ENCODE assay signal across 22 cellular contexts in genomic region chr4:175542787-175543186, GRCh38.
A peak's percentile ranks its signal among the peaks of the same experiment; 100 is the strongest.
DNase-seq lines count a peak whose midpoint lies in the region; ATAC-seq, FAIRE-seq and TF ChIP-seq lines count a peak whose summit lies in the region.
"Had no signal": no experiment of that assay in that cellular context is flagged by ENCODE, and none has a peak within 500 bp of the region (broad histone marks: within the 10 kb centered on the region; RNA-seq: fewer than 3 reads in every experiment).

No MANE protein-coding gene starts in this region.

- H3K4me1 ChIP-seq in RWPE2 (ENCODE audit: insufficient read depth, poor library complexity, severe bottlenecking) = peaks cover 17% of the 10 kb centered on the region
- H3K4me1 ChIP-seq in effector memory CD4-positive, alpha-beta T cell (ENCODE audit: control insufficient read depth, insufficient read depth, low read length, poor library complexity, severe bottlenecking) = no peaks in the 10 kb centered on the region
- H3K4me1 ChIP-seq: heart right ventricle, pancreas had no signal

- TF ChIP-seq CTCF in RWPE2 (IDR thresholded peaks at IDR 0.05; ENCODE audit: poor library complexity, severe bottlenecking) = no peak

- ATAC-seq in RWPE2 (ENCODE audit: low read depth) (0 out of 3 replicates have a peak, but pooled peaks have one; percentile 23), HG03280 (IDR thresholded peaks at IDR 0.05; ENCODE audit: unreplicated experiment) (no peak)
- ATAC-seq: activated T-cell treated with anti-CD3 and anti-CD28 coated beads, Interleukin-2, amount 50 U/mL, for 4 hours; pancreas; sciatic nerve; stimulated activated naive CD8-positive, alpha-beta T cell treated with anti-CD3 and anti-CD28 coated beads, Interleukin-15, Interleukin-2, amounts not matched to agents 100 U/mL and 50 U/mL, for 24 hours had no signal

- H3K4me3 ChIP-seq in MG63 = no peak overlapping the region
- no peak overlapping the region for H3K4me3 ChIP-seq in RWPE2 (ENCODE audit: severe bottlenecking)
- no peak overlapping the region for H3K4me3 ChIP-seq in effector memory CD4-positive, alpha-beta T cell (ENCODE audit: insufficient read depth, low read depth, low read length, poor library complexity, severe bottlenecking)
- H3K4me3 ChIP-seq: coronary artery, heart right ventricle, pancreas, tibial artery had no signal

- FAIRE-seq in islet of Langerhans (lab: Jason Lieb, UNC) = peak; percentile 13
- FAIRE-seq: GM18507, pancreas had no signal

- no peaks in the 10 kb centered on the region for H3K9me3 ChIP-seq in MG63
- no peaks in the 10 kb centered on the region for H3K9me3 ChIP-seq in RWPE2 (ENCODE audit: severe bottlenecking)
- no peaks in the 10 kb centered on the region for H3K9me3 ChIP-seq in effector memory CD4-positive, alpha-beta T cell (ENCODE audit: control insufficient read depth, low read length)
- H3K9me3 ChIP-seq: pancreas had no signal

- no peaks in the 10 kb centered on the region for H3K27me3 ChIP-seq in MG63
- no peaks in the 10 kb centered on the region for H3K27me3 ChIP-seq in RWPE2 (ENCODE audit: insufficient read depth, poor library complexity, severe bottlenecking)
- H3K27me3 ChIP-seq in effector memory CD4-positive, alpha-beta T cell (replicated peaks; ENCODE audit: control insufficient read depth, insufficient read depth, low read length, poor library complexity, severe bottlenecking) = no peaks in the 10 kb centered on the region
- H3K27me3 ChIP-seq: heart right ventricle, pancreas, tibial artery had no signal

- H3K36me3 ChIP-seq in MG63 (no peaks in the 10 kb centered on the region), RWPE2 (ENCODE audit: low read depth) (no peaks in the 10 kb centered on the region)
- H3K36me3 ChIP-seq in effector memory CD4-positive, alpha-beta T cell (ENCODE audit: control insufficient read depth, insufficient read depth, low read length) = no peaks in the 10 kb centered on the region
- H3K36me3 ChIP-seq: heart right ventricle, pancreas, tibial artery had no signal

- H3K27ac ChIP-seq in RWPE2 (ENCODE audit: poor library complexity, severe bottlenecking) = no peak overlapping the region
- no peak overlapping the region for H3K27ac ChIP-seq in effector memory CD4-positive, alpha-beta T cell (ENCODE audit: insufficient read depth, low read length, poor library complexity, severe bottlenecking)
- H3K27ac ChIP-seq: coronary artery, heart right ventricle, pancreas, tibial artery had no signal

- DNase-seq in MG63 (peak; percentile 37), NCI-H2081 treated with DMSO at 0.1 percent for 48 hours (lab: John Stamatoyannopoulos, UW) (peak; percentile 58), RWPE2 (ENCODE audit: low spot score) (no peak), KG1 (lab: John Stamatoyannopoulos, UW) (no peak)
- no peak for DNase-seq in effector memory CD4-positive, alpha-beta T cell
- DNase-seq: activated CD4-positive, alpha-beta memory T cell treated with anti-CD3 and anti-CD28 coated beads, Interleukin-2, amount 10 ng/mL, durations not matched to agents 7 days and 5 days; activated naive CD4-positive, alpha-beta T cell treated with anti-CD3 and anti-CD28 coated beads, Interleukin-2, amount 50 U/mL, for 16 hours; activated T-cell treated with anti-CD3 and anti-CD28 coated beads, Interleukin-2, amount 50 U/mL, for 4 hours; GOT3; heart right ventricle; immature natural killer cell; NCI-H2171; pancreas; Right ventricle myocardium superior; stimulated activated CD4-positive, alpha-beta T cell treated with anti-CD3 and anti-CD28 coated beads, Interleukin-2, amount 100 ng/mL, for 24 hours; stimulated activated naive CD8-positive, alpha-beta T cell treated with anti-CD3 and anti-CD28 coated beads, Interleukin-15, Interleukin-2, amounts not matched to agents 100 U/mL and 50 U/mL, for 24 hours; tibial artery had no signal

Comparison
In these comparisons a context has a peak if more than half of its experiments do, and no peak if none do; other contexts are left out.
1. DNase-seq: peak in MG63 (single experiment) and NCI-H2081 treated with DMSO at 0.1 percent for 48 hours (single experiment); none in RWPE2 (single experiment), effector memory CD4-positive, alpha-beta T cell (0 of 3) and KG1 (single experiment).